1 cellular context compared by ENCODE assay signal in the genomic region with DNA sequence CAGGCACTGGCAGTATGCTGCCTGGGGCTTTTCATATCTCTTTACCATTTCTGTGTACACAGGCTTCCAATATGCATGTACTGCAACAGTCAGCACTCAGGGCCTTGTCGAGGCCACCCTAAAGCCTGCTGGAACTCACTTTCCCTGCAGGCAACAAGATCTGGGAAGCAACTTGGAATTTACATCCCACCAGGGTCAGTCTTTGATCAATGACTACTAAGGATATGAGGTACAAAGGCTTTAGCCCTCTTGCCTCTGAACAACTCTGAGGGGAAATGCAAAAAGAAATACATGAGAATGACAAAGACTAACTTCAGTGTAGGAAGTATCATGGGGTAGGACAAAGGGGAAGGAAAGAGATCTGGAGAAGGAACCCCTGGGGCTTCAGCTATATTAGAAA.
A peak's percentile ranks its signal among the peaks of the same experiment; 100 is the strongest.
TF ChIP-seq lines count a peak whose summit lies in the region.

No MANE protein-coding gene starts in this region.

TF ChIP-seq in H1, 55 proteins besides CTCF, POLR2A, EP300 and RAD21:
- no peak for TF ChIP-seq FOSL1 (IDR thresholded peaks at IDR 0.05; ENCODE audit: insufficient read depth, low read depth, low read length)
- no peak for TF ChIP-seq TAF7 (optimal IDR thresholded peaks at IDR 0.05; ENCODE audit: borderline replicate concordance, low read depth, low read length)
- TF ChIP-seq HDAC2 (IDR thresholded peaks at IDR 0.05; ENCODE audit: borderline replicate concordance in 1 of 2, low read depth in 2 of 2, low read length in 2 of 2), result 0 out of 4 replicates have a peak, but pooled peaks of 1 of the 2 experiments have one; percentile 59
- no peak for TF ChIP-seq E2F6 (IDR thresholded peaks at IDR 0.05)
- TF ChIP-seq RFX5 (IDR thresholded peaks at IDR 0.05; ENCODE audit: borderline replicate concordance, low read depth, low read length), result no peak
- TF ChIP-seq JUND (IDR thresholded peaks at IDR 0.05; ENCODE audit: low read length), result no peak
- TF ChIP-seq ATF3 (IDR thresholded peaks at IDR 0.05; ENCODE audit: insufficient read depth, low read depth, low read length), result no peak
- no peak for TF ChIP-seq SIN3A (conservative IDR thresholded peaks at IDR 0.05 in 1 of 2, IDR thresholded peaks at IDR 0.05 in 1 of 2; ENCODE audit: low read depth in 1 of 2, low read length in 2 of 2)
- no peak for TF ChIP-seq SP2 (IDR thresholded peaks at IDR 0.05; ENCODE audit: low read length)
- TF ChIP-seq TEAD4 (IDR thresholded peaks at IDR 0.05; ENCODE audit: low read depth, low read length), result 0 out of 2 replicates have a peak, but pooled peaks have one; percentile 13
- TF ChIP-seq, protein P1, sequence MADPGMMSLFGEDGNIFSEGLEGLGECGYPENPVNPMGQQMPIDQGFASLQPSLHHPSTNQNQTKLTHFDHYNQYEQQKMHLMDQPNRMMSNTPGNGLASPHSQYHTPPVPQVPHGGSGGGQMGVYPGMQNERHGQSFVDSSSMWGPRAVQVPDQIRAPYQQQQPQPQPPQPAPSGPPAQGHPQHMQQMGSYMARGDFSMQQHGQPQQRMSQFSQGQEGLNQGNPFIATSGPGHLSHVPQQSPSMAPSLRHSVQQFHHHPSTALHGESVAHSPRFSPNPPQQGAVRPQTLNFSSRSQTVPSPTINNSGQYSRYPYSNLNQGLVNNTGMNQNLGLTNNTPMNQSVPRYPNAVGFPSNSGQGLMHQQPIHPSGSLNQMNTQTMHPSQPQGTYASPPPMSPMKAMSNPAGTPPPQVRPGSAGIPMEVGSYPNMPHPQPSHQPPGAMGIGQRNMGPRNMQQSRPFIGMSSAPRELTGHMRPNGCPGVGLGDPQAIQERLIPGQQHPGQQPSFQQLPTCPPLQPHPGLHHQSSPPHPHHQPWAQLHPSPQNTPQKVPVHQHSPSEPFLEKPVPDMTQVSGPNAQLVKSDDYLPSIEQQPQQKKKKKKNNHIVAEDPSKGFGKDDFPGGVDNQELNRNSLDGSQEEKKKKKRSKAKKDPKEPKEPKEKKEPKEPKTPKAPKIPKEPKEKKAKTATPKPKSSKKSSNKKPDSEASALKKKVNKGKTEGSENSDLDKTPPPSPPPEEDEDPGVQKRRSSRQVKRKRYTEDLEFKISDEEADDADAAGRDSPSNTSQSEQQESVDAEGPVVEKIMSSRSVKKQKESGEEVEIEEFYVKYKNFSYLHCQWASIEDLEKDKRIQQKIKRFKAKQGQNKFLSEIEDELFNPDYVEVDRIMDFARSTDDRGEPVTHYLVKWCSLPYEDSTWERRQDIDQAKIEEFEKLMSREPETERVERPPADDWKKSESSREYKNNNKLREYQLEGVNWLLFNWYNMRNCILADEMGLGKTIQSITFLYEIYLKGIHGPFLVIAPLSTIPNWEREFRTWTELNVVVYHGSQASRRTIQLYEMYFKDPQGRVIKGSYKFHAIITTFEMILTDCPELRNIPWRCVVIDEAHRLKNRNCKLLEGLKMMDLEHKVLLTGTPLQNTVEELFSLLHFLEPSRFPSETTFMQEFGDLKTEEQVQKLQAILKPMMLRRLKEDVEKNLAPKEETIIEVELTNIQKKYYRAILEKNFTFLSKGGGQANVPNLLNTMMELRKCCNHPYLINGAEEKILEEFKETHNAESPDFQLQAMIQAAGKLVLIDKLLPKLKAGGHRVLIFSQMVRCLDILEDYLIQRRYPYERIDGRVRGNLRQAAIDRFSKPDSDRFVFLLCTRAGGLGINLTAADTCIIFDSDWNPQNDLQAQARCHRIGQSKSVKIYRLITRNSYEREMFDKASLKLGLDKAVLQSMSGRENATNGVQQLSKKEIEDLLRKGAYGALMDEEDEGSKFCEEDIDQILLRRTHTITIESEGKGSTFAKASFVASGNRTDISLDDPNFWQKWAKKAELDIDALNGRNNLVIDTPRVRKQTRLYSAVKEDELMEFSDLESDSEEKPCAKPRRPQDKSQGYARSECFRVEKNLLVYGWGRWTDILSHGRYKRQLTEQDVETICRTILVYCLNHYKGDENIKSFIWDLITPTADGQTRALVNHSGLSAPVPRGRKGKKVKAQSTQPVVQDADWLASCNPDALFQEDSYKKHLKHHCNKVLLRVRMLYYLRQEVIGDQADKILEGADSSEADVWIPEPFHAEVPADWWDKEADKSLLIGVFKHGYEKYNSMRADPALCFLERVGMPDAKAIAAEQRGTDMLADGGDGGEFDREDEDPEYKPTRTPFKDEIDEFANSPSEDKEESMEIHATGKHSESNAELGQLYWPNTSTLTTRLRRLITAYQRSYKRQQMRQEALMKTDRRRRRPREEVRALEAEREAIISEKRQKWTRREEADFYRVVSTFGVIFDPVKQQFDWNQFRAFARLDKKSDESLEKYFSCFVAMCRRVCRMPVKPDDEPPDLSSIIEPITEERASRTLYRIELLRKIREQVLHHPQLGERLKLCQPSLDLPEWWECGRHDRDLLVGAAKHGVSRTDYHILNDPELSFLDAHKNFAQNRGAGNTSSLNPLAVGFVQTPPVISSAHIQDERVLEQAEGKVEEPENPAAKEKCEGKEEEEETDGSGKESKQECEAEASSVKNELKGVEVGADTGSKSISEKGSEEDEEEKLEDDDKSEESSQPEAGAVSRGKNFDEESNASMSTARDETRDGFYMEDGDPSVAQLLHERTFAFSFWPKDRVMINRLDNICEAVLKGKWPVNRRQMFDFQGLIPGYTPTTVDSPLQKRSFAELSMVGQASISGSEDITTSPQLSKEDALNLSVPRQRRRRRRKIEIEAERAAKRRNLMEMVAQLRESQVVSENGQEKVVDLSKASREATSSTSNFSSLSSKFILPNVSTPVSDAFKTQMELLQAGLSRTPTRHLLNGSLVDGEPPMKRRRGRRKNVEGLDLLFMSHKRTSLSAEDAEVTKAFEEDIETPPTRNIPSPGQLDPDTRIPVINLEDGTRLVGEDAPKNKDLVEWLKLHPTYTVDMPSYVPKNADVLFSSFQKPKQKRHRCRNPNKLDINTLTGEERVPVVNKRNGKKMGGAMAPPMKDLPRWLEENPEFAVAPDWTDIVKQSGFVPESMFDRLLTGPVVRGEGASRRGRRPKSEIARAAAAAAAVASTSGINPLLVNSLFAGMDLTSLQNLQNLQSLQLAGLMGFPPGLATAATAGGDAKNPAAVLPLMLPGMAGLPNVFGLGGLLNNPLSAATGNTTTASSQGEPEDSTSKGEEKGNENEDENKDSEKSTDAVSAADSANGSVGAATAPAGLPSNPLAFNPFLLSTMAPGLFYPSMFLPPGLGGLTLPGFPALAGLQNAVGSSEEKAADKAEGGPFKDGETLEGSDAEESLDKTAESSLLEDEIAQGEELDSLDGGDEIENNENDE (IDR thresholded peaks at IDR 0.05; ENCODE audit: insufficient replicate concordance, low read length), result no peak
